ENCODE assay signal across 26 cellular contexts in genomic region chrX:153848325-153848724, GRCh38.
"Had no signal": no experiment of that assay in that cellular context is flagged by ENCODE, and none has a peak within 500 bp of the region (broad histone marks: within the 10 kb centered on the region; RNA-seq: fewer than 3 reads in every experiment).

No MANE protein-coding gene starts in this region.

- DNase-seq: activated CD4-positive, alpha-beta T cell treated with anti-CD3 and anti-CD28 coated beads for 36 hours; activated CD4-positive, alpha-beta T cell treated with anti-CD3 and anti-CD28 coated beads, Interleukin-2, amount 50 U/mL, for 1 hour; activated CD8-positive, alpha-beta T cell treated with anti-CD3 and anti-CD28 coated beads, Interleukin-2, amount 10 ng/mL, durations not matched to agents 7 days and 5 days; activated effector memory CD4-positive, alpha-beta T cell treated with Interleukin-2 at 50 U/mL for 16 hours; activated naive CD4-positive, alpha-beta T cell; activated T-cell treated with anti-CD3 and anti-CD28 coated beads, Interleukin-2, amount 50 U/mL, for 24 hours; body of pancreas; central memory CD4-positive, alpha-beta T cell; KG1; NCI-H1092; NCI-H1417; NCI-H1694 treated with DMSO at 0.1 percent for 48 hours; NCI-H2029 treated with DMSO at 0.1 percent for 48 hours; NCI-H2171 treated with DMSO at 0.1 percent for 48 hours; NCI-H226; NCI-H526 treated with DMSO at 0.1 percent for 48 hours; NCI-H82; Peyer's patch; Right ventricle myocardium superior; SJCRH30; SK-N-SH; T-helper 1 cell had no signal

- FAIRE-seq: bronchial epithelial cell had no signal

- H3K27ac ChIP-seq: ascending aorta, body of pancreas, Peyer's patch, RWPE1, SJCRH30, VCaP had no signal

- H3K9me3 ChIP-seq: ascending aorta, body of pancreas, Peyer's patch, SJCRH30, SK-N-SH had no signal

- H3K27me3 ChIP-seq: ascending aorta, body of pancreas, Peyer's patch, SJCRH30 had no signal

- H3K36me3 ChIP-seq: ascending aorta, Peyer's patch, SJCRH30 had no signal

- H3K9ac ChIP-seq: SK-N-SH had no signal

- H3K4me3 ChIP-seq: ascending aorta, body of pancreas, Peyer's patch, SJCRH30 had no signal

- H3K4me1 ChIP-seq: ascending aorta, body of pancreas, Peyer's patch, SJCRH30 had no signal
